ENCODE assay signal across 8 cellular contexts in the genomic region with DNA sequence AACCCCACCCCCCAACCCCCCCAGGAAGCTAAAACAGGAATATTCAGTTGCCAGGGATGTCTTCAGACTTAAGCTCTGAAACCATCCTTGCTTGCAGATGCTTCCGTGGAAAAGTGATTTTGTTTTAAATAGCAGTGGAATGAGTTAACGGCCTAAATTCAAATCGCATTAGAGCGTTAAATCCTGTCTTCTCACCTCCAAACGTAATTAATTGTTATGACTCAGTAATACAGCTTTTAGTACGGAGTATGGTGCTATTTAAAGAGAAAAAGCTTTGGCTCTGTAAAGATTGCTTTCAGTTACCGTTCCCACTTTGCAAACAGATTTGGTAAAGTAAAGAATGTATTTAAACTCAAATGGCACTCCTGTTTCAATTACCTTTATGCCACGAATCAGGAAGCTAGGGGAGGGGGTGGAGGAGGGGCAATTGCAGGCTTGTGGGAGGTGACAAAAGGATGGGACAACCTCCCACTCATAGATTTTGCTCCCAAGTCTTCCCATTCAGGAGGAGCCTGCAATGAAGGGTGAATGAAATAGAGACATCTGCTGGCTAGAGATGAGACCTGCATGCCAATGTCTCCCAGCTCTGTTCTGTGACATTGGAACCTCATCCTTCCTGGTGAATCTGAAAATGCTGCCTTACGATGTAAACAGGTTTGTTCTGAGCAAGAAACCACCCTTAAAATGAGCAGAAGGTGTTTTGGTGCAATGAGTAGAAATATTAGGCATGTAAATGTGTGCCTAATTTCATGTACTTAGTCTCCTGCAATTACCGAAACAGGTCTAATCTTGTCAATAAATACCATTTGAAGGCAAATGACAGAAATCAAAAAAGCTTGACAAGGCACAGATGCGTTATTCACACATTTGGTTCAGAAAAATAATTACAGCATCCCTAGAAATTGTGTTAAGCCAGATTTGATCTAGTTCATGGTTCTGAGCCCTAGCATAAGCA. TPM values are rescaled to one million over a fixed set of nuclear protein-coding genes. Genes with fewer than 3 reads are reported as not detected.
A peak's percentile ranks its signal among the peaks of the same experiment; 100 is the strongest.
DNase-seq lines count a peak whose midpoint lies in the region; ATAC-seq and TF ChIP-seq lines count a peak whose summit lies in the region.

No MANE protein-coding gene starts in this region.

- peak; percentile 71 for TF ChIP-seq CTCF in GM13977 (IDR thresholded peaks at IDR 0.05; ENCODE audit: extremely low read depth, insufficient read depth, missing control alignments)

- ATAC-seq in HG03060 (IDR thresholded peaks at IDR 0.05; ENCODE audit: low read depth, unreplicated experiment) (peak; percentile 51), left ventricle myocardium superior (peak; percentile 81)

- DNase-seq in GM13977 (ENCODE audit: low spot score) (peak; percentile 66), NCI-H2081 treated with DMSO at 0.1 percent for 48 hours (lab: John Stamatoyannopoulos, UW) (peak; percentile 89), amniotic epithelial cell (ENCODE audit: low read depth) (peak; percentile 76), left ventricle myocardium superior (no peak), pulmonary artery endothelial cell (ENCODE audit: low read depth, low spot score) (peak; percentile 27)
- no peak for DNase-seq in activated CD4-positive, alpha-beta T cell treated with anti-CD3 and anti-CD28 coated beads, Interleukin-2, amount 50 U/mL, for 4 hours

- peaks cover 20% of the 10 kb centered on the region for H3K4me1 ChIP-seq in ACC112 (ENCODE audit: control insufficient read depth, insufficient read depth, low read length, unreplicated experiment)

- H3K79me2 ChIP-seq in ACC112 (ENCODE audit: control insufficient read depth, insufficient read depth, low read length, unreplicated experiment) = peaks cover 21% of the 10 kb centered on the region

- H3K4me3 ChIP-seq in ACC112 (ENCODE audit: low read depth, low read length) = peak overlapping the region; percentile 65

- intact Hi-C loops in left ventricle myocardium superior (cut with micrococcal nuclease) = loop anchor here (5.0 to 10.0 kb wide), 3 partner anchors 141 to 1379 kb away; no protein-coding TSS in a partner anchor

- H3K36me3 ChIP-seq in ACC112 (ENCODE audit: insufficient read depth, low read length) = no peaks in the 10 kb centered on the region

- no peaks in the 10 kb centered on the region for H3K27me3 ChIP-seq in ACC112 (ENCODE audit: insufficient read depth, low read length)

- in situ Hi-C loops in GM13977 (cut with MboI; ENCODE audit: low pct_unique_long_range_greater_than_20kb, low sequenced_read_pairs, unreplicated experiment) = no loop called here

- H2AFZ ChIP-seq in ACC112 (ENCODE audit: low read length, unreplicated experiment) = peak overlapping the region; percentile 58

- no peak overlapping the region for H3K27ac ChIP-seq in ACC112 (ENCODE audit: low read depth, low read length)

RNA-seq across cellular contexts. Expression of a gene that starts 2.6 kb away (rescaled TPM):
- total RNA-seq in left ventricle myocardium superior (8.0 TPM), pulmonary artery endothelial cell (0.11 TPM in 1 of 2 replicates, not detected in the other)

Comparison
In these comparisons a context has a peak if more than half of its experiments do, and no peak if none do; other contexts are left out.
1. DNase-seq: peak in GM13977 (single experiment), NCI-H2081 treated with DMSO at 0.1 percent for 48 hours (single experiment), amniotic epithelial cell (single experiment) and pulmonary artery endothelial cell (single experiment); none in left ventricle myocardium superior (single experiment) and activated CD4-positive, alpha-beta T cell treated with anti-CD3 and anti-CD28 coated beads, Interleukin-2, amount 50 U/mL, for 4 hours (0 of 2).